Comparison of ENCODE assay signal across 18 cellular contexts in the genomic region with DNA sequence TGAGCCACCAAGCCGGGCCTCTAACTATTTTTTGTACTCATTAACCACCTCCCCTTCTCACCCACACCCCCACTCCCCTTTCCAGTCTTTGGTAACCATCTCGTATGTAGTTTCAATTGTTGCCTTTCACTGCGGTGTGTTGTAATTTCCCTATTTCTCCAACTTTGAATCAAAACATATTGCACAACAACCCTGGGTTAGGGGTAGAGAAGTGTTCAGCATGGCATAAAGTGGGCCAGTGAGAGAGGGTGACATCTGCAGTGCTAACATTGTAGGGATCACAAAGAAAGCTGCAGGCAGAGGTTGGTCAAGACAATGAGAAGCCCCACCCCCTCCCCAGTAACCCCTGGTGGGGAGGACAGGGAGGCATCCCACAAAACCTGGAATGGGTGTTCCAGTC.
DNase-seq lines count a peak whose midpoint lies in the region; ATAC-seq and TF ChIP-seq lines count a peak whose summit lies in the region.
"Had no signal": no experiment of that assay in that cellular context is flagged by ENCODE, and none has a peak within 500 bp of the region (broad histone marks: within the 10 kb centered on the region; RNA-seq: fewer than 3 reads in every experiment).

No MANE protein-coding gene starts in this region.

- BruUV-seq in IMR-90 (replicated peaks; lab: Mats Ljungman, UMichigan), result no TSS peak

- H3K4me1 ChIP-seq in IMR-90 (ENCODE audit: control insufficient read depth, insufficient read depth, low read length), result no peaks in the 10 kb centered on the region
- H3K4me1 ChIP-seq: A549, Caco-2 had no signal

- no peak overlapping the region for H3K4me2 ChIP-seq in IMR-90 (ENCODE audit: low read depth, low read length)
- H3K4me2 ChIP-seq: A549, KMS-11 had no signal

- H3K27me3 Mint-ChIP-seq in WTC11 (ENCODE audit: low read depth), result peaks cover 5% of the 10 kb centered on the region
- H3K27me3 Mint-ChIP-seq in CD14-positive monocyte (ENCODE audit: low read depth in 3 of 3), result peaks cover 0 to 2% (median 2%) of the 10 kb centered on the region in 3 donors

- H3K27ac Mint-ChIP-seq in WTC11, result no peak overlapping the region
- H3K27ac Mint-ChIP-seq in activated naive CD4-positive, alpha-beta T cell treated with anti-CD3 and anti-CD28 coated beads, Interleukin-2, amount 50 U/mL, for 72 hours, result no peak overlapping the region
- H3K27ac Mint-ChIP-seq in CD14-positive monocyte, result no peak overlapping the region

- no peak overlapping the region for H3K4me3 Mint-ChIP-seq in WTC11
- H3K4me3 Mint-ChIP-seq in CD14-positive monocyte, result no peak overlapping the region

- DNase-seq in IMR-90 (no peak), NOMO-1 (lab: John Stamatoyannopoulos, UW; ENCODE audit: unreplicated experiment in 2 of 2) (peak; percentile 48 to 64), WTC11 (ENCODE audit: low spot score) (no peak), sciatic nerve (ENCODE audit: low spot score) (no peak), CD14-positive monocyte (ENCODE audit: low spot score) (no peak)
- DNase-seq in activated naive CD4-positive, alpha-beta T cell treated with anti-CD3 and anti-CD28 coated beads, Interleukin-2, amount 50 U/mL, for 72 hours (ENCODE audit: low spot score in 2 of 2), result no peak
- DNase-seq: Caco-2, DMS153, MM.1S, NCI-H1417 treated with DMSO at 0.1 percent for 48 hours, NCI-H1930, NCI-H446, NCI-H69, Right ventricle myocardium superior had no signal

- no peak overlapping the region for H2BK5ac ChIP-seq in IMR-90 (ENCODE audit: low read depth, low read length, poor library complexity, severe bottlenecking)

- H3K4me1 Mint-ChIP-seq in WTC11 (no peaks in the 10 kb centered on the region), CD14-positive monocyte (peaks cover 4% of the 10 kb centered on the region)

- in situ Hi-C loops in IMR-90 (cut with MboI; ENCODE audit: low sequenced_read_pairs), result no loop called here

- intact Hi-C loops in IMR-90 (cut with micrococcal nuclease), result loop anchor here (10.0 kb wide), 1 partner anchor 61 kb away; no protein-coding TSS in a partner anchor
- intact Hi-C loops in sciatic nerve (cut with DNase I), result no loop called here
- intact Hi-C loops in CD14-positive monocyte (cut with micrococcal nuclease), result no loop called here

- H3K27ac ChIP-seq in IMR-90 (ENCODE audit: insufficient read depth, low read length), result no peak overlapping the region
- H3K27ac ChIP-seq: A549, KMS-11 had no signal

- H2AK5ac ChIP-seq in IMR-90 (ENCODE audit: low read depth, low read length), result no peak overlapping the region

- CTCF ChIA-PET in IMR-90 (lab: Yijun Ruan, JAX), result no interaction called here
- CTCF ChIA-PET in WTC11 (lab: Charles Lee), result no interaction called here

- no peak overlapping the region for H2BK15ac ChIP-seq in IMR-90 (ENCODE audit: low read depth, low read length)

- no peak overlapping the region for H3K14ac ChIP-seq in IMR-90 (replicated peaks; ENCODE audit: low read depth, low read length)

- no peaks in the 10 kb centered on the region for H3K79me1 ChIP-seq in IMR-90 (ENCODE audit: low read depth in 1 of 2, low read length in 2 of 2)

- H4K8ac ChIP-seq in IMR-90 (ENCODE audit: low read depth in 2 of 2, low read length in 2 of 2), result no peak overlapping the region

- H2AK9ac ChIP-seq in IMR-90 (replicated peaks; ENCODE audit: low read depth, low read length, poor library complexity), result no peak overlapping the region

- H3K27me3 ChIP-seq in IMR-90 (ENCODE audit: control insufficient read depth, insufficient read depth, low read length), result no peaks in the 10 kb centered on the region

- H2BK20ac ChIP-seq in IMR-90 (ENCODE audit: low read depth, low read length), result no peak overlapping the region

- no peak overlapping the region for H4K91ac ChIP-seq in IMR-90 (ENCODE audit: insufficient read depth, low read depth, low read length)

- POLR2A ChIA-PET in IMR-90 (lab: Charles Lee; ENCODE audit: unreplicated experiment) (no interaction called here), WTC11 (lab: Charles Lee) (no interaction called here)

- no peaks in the 10 kb centered on the region for H3K9me1 ChIP-seq in IMR-90 (ENCODE audit: insufficient read depth, low read length)

- WGBS in IMR-90 (ENCODE audit: extremely low coverage in 2 of 2, insufficient read length in 1 of 2), 2 experiments, result no CpG with 5 or more reads among the region's 3 CpGs

- H3K9me3 Mint-ChIP-seq in WTC11 (peaks cover 26% of the 10 kb centered on the region), CD14-positive monocyte (peaks cover 0 to 24% (median 22%) of the 10 kb centered on the region in 7 donors)
- peaks cover 0 to 4% of the 10 kb centered on the region in 2 donors for H3K9me3 Mint-ChIP-seq in activated naive CD4-positive, alpha-beta T cell treated with anti-CD3 and anti-CD28 coated beads, Interleukin-2, amount 50 U/mL, for 72 hours

- H3K18ac ChIP-seq in IMR-90 (ENCODE audit: low read depth, low read length), result no peak overlapping the region

- no peak overlapping the region for H4K5ac ChIP-seq in IMR-90 (ENCODE audit: low read depth, low read length)

- ATAC-seq in IMR-90 (ENCODE audit: low read depth) (no peak), WTC11 (no peak), sciatic nerve (peak; percentile 61), HG03469 (IDR thresholded peaks at IDR 0.05; ENCODE audit: unreplicated experiment) (no peak)
- ATAC-seq in activated naive CD4-positive, alpha-beta T cell treated with anti-CD3 and anti-CD28 coated beads, Interleukin-2, amount 50 U/mL, for 72 hours, result no peak
- ATAC-seq: A549, SK-N-SH treated with all-trans-retinoic acid at 6 μM for 48 hours had no signal

- TF ChIP-seq POLR2A in IMR-90 (IDR thresholded peaks at IDR 0.05; ENCODE audit: low read depth, low read length), result no peak

- dilution Hi-C loops in IMR-90 (cut with HindIII; ENCODE audit: low sequenced_read_pairs, unreplicated experiment), result no loop called here

- peaks cover 3% of the 10 kb centered on the region; the same call in 1 of the 2 replicates for H3K36me3 Mint-ChIP-seq in WTC11
- no peaks in the 10 kb centered on the region for H3K36me3 Mint-ChIP-seq in activated naive CD4-positive, alpha-beta T cell treated with anti-CD3 and anti-CD28 coated beads, Interleukin-2, amount 50 U/mL, for 72 hours
- H3K36me3 Mint-ChIP-seq in CD14-positive monocyte, result no peaks in the 10 kb centered on the region

- no peaks in the 10 kb centered on the region for H3K9me3 ChIP-seq in IMR-90 (ENCODE audit: control insufficient read depth, insufficient read depth, low read length)
- H3K9me3 ChIP-seq: A549, Caco-2 had no signal

- TF ChIP-seq RAD21 in IMR-90 (IDR thresholded peaks at IDR 0.05; ENCODE audit: low read length), result no peak

- H3K4ac ChIP-seq in IMR-90 (ENCODE audit: low read depth, low read length), result no peak overlapping the region

- no peak overlapping the region for H2AFZ ChIP-seq in IMR-90 (replicated peaks; ENCODE audit: low read length, poor library complexity)

- no peak overlapping the region for H3K56ac ChIP-seq in IMR-90 (ENCODE audit: extremely low read depth, insufficient read depth, low read length)

- H3K36me3 ChIP-seq in IMR-90 (ENCODE audit: control insufficient read depth, insufficient read depth, low read length), result no peaks in the 10 kb centered on the region

- H3K23ac ChIP-seq in IMR-90 (ENCODE audit: low read depth, low read length), result no peak overlapping the region

- no peak overlapping the region for H3K4me3 ChIP-seq in IMR-90 (ENCODE audit: insufficient read depth, low read depth, low read length)
- H3K4me3 ChIP-seq: A549 had no signal

- no peak for TF ChIP-seq CTCF in IMR-90 (conservative IDR thresholded peaks at IDR 0.05; ENCODE audit: low read depth, low read length)
- no peak for TF ChIP-seq CTCF in WTC11 (IDR thresholded peaks at IDR 0.05)
- TF ChIP-seq CTCF in CD14-positive monocyte (IDR thresholded peaks at IDR 0.05), result no peak

- no peaks in the 10 kb centered on the region for H4K20me1 ChIP-seq in IMR-90 (ENCODE audit: insufficient read depth, low read length)

- H3K9ac ChIP-seq in IMR-90 (ENCODE audit: low read depth, low read length), result no peak overlapping the region
- H3K9ac ChIP-seq: KMS-11 had no signal

- H2BK120ac ChIP-seq in IMR-90 (ENCODE audit: low read depth, low read length), result no peak overlapping the region

TF ChIP-seq in IMR-90, 13 proteins besides CTCF, POLR2A, EP300 and RAD21:
- no peak for TF ChIP-seq RCOR1 (IDR thresholded peaks at IDR 0.05; ENCODE audit: insufficient replicate concordance, low read length)
- no peak for TF ChIP-seq RFX5 (IDR thresholded peaks at IDR 0.05; ENCODE audit: low read depth, low read length)
- peak; percentile 50 for TF ChIP-seq CEBPB (IDR thresholded peaks at IDR 0.05; ENCODE audit: low read depth, low read length)

TF ChIP-seq in WTC11, 78 proteins besides CTCF, POLR2A, EP300 and RAD21:
- TF ChIP-seq PRDM15 (CRISPR knock-in tag; IDR thresholded peaks at IDR 0.05), result peak; percentile 24; the same call in 1 of the 2 replicates
- TF ChIP-seq, protein P1, sequence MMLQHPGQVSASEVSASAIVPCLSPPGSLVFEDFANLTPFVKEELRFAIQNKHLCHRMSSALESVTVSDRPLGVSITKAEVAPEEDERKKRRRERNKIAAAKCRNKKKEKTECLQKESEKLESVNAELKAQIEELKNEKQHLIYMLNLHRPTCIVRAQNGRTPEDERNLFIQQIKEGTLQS (CRISPR knock-in tag; conservative IDR thresholded peaks at IDR 0.05), result no peak

Comparison
In these comparisons a context has a peak if more than half of its experiments do, and no peak if none do; other contexts are left out.
1. DNase-seq: peak in NOMO-1 (2 of 2); none in IMR-90 (single experiment), WTC11 (single experiment), sciatic nerve (single experiment), activated naive CD4-positive, alpha-beta T cell treated with anti-CD3 and anti-CD28 coated beads, Interleukin-2, amount 50 U/mL, for 72 hours (0 of 2) and CD14-positive monocyte (single experiment).